ENCODE assay signal across 21 cellular contexts in genomic region chr2:57204364-57204763, GRCh38.
"Had no signal": no experiment of that assay in that cellular context is flagged by ENCODE, and none has a peak within 500 bp of the region (broad histone marks: within the 10 kb centered on the region; RNA-seq: fewer than 3 reads in every experiment).

No MANE protein-coding gene starts in this region.

- H3K27me3 Mint-ChIP-seq: activated B cell treated with CpG ODN at 0.5 μM for 24 hours; activated CD4-positive, alpha-beta memory T cell treated with anti-CD3 and anti-CD28 coated beads for 36 hours; activated naive CD8-positive, alpha-beta T cell treated with anti-CD3 and anti-CD28 coated beads, Interleukin-2, amount 10 ng/mL, durations not matched to agents 7 days and 5 days; natural killer cell treated with Interleukin-12 subunit alpha and Interleukin-12 subunit beta and Interleukin-15 and Interleukin-18, amount 100 ng/mL, for 72 hours; stimulated activated naive CD8-positive, alpha-beta T cell treated with anti-CD3 and anti-CD28 coated beads, Interleukin-15, amount 100 ng/mL, for 72 hours had no signal

- H3K27ac Mint-ChIP-seq: activated B cell treated with CpG ODN at 0.5 μM for 24 hours; activated CD4-positive, alpha-beta memory T cell treated with anti-CD3 and anti-CD28 coated beads for 36 hours; activated naive CD4-positive, alpha-beta T cell treated with anti-CD3 and anti-CD28 coated beads for 36 hours; activated naive CD8-positive, alpha-beta T cell treated with anti-CD3 and anti-CD28 coated beads, Interleukin-2, amount 10 ng/mL, durations not matched to agents 7 days and 5 days; activated T-cell treated with anti-CD3 and anti-CD28 coated beads, Interleukin-2, amount 50 U/mL, for 72 hours; natural killer cell treated with Interleukin-12 subunit alpha and Interleukin-12 subunit beta and Interleukin-15 and Interleukin-18, amount 100 ng/mL, for 72 hours; stimulated activated effector memory CD8-positive, alpha-beta T cell treated with anti-CD3 and anti-CD28 coated beads, Interleukin-12 subunit alpha, Interleukin-12 subunit beta, amount 100 ng/mL, for 72 hours; stimulated activated naive CD8-positive, alpha-beta T cell treated with anti-CD3 and anti-CD28 coated beads, Interleukin-15, amount 100 ng/mL, for 72 hours had no signal

- H3K4me3 Mint-ChIP-seq: activated B cell treated with CpG ODN at 0.5 μM for 24 hours; activated CD4-positive, alpha-beta memory T cell treated with anti-CD3 and anti-CD28 coated beads for 36 hours; activated naive CD4-positive, alpha-beta T cell treated with anti-CD3 and anti-CD28 coated beads for 36 hours; activated naive CD8-positive, alpha-beta T cell treated with anti-CD3 and anti-CD28 coated beads, Interleukin-2, amount 10 ng/mL, durations not matched to agents 7 days and 5 days; activated T-cell treated with anti-CD3 and anti-CD28 coated beads, Interleukin-2, amount 50 U/mL, for 72 hours; natural killer cell treated with Interleukin-12 subunit alpha and Interleukin-12 subunit beta and Interleukin-15 and Interleukin-18, amount 100 ng/mL, for 72 hours; stimulated activated effector memory CD8-positive, alpha-beta T cell treated with anti-CD3 and anti-CD28 coated beads, Interleukin-12 subunit alpha, Interleukin-12 subunit beta, amount 100 ng/mL, for 72 hours; stimulated activated naive CD8-positive, alpha-beta T cell treated with anti-CD3 and anti-CD28 coated beads, Interleukin-15, amount 100 ng/mL, for 72 hours had no signal

- H3K27ac ChIP-seq: foreskin keratinocyte, pancreas, right lobe of liver, skin epidermis, tibial artery had no signal

- DNase-seq: activated B cell treated with CpG ODN at 0.5 μM for 24 hours; activated CD4-positive, alpha-beta memory T cell treated with anti-CD3 and anti-CD28 coated beads for 36 hours; activated CD4-positive, alpha-beta T cell treated with anti-CD3 and anti-CD28 coated beads for 48 hours; activated effector memory CD4-positive, alpha-beta T cell treated with Interleukin-2 at 50 U/mL for 16 hours; activated naive CD4-positive, alpha-beta T cell treated with anti-CD3 and anti-CD28 coated beads for 36 hours; activated naive CD8-positive, alpha-beta T cell treated with anti-CD3 and anti-CD28 coated beads, Interleukin-2, amount 10 ng/mL, durations not matched to agents 7 days and 5 days; activated T-cell treated with anti-CD3 and anti-CD28 coated beads, Interleukin-2, amount 50 U/mL, for 72 hours; amygdala; foreskin keratinocyte; left ventricle myocardium superior; mammary epithelial cell; midbrain; pancreas; right lobe of liver; stimulated activated CD4-positive, alpha-beta T cell treated with anti-CD3 and anti-CD28 coated beads, Interleukin-1b, Interleukin-23, amount 100 ng/mL, for 48 hours; stimulated activated naive CD8-positive, alpha-beta T cell treated with anti-CD3 and anti-CD28 coated beads, Interleukin-15, amount 100 ng/mL, for 72 hours; T1000; tibial artery had no signal

- H3K4me1 ChIP-seq: foreskin keratinocyte, pancreas, right lobe of liver, tibial artery had no signal

- H3K27me3 ChIP-seq: foreskin keratinocyte, pancreas, right lobe of liver, tibial artery had no signal

- H3K9me3 ChIP-seq: pancreas, right lobe of liver, tibial artery had no signal

- H3K36me3 Mint-ChIP-seq: activated CD4-positive, alpha-beta memory T cell treated with anti-CD3 and anti-CD28 coated beads for 36 hours; activated naive CD8-positive, alpha-beta T cell treated with anti-CD3 and anti-CD28 coated beads, Interleukin-2, amount 10 ng/mL, durations not matched to agents 7 days and 5 days; stimulated activated effector memory CD8-positive, alpha-beta T cell treated with anti-CD3 and anti-CD28 coated beads, Interleukin-12 subunit alpha, Interleukin-12 subunit beta, amount 100 ng/mL, for 72 hours had no signal

- H3K36me3 ChIP-seq: pancreas, right lobe of liver, tibial artery had no signal

- H3K4me3 ChIP-seq: pancreas, right lobe of liver, skin epidermis, tibial artery had no signal

- ATAC-seq: activated T-cell treated with anti-CD3 and anti-CD28 coated beads, Interleukin-2, amount 50 U/mL, for 72 hours; foreskin keratinocyte; left ventricle myocardium superior; natural killer cell treated with Interleukin-12 subunit alpha and Interleukin-12 subunit beta and Interleukin-15 and Interleukin-18, amount 100 ng/mL, for 72 hours; pancreas; right lobe of liver; stimulated activated effector memory CD8-positive, alpha-beta T cell treated with anti-CD3 and anti-CD28 coated beads, Interleukin-12 subunit alpha, Interleukin-12 subunit beta, amount 100 ng/mL, for 72 hours; stimulated activated naive CD8-positive, alpha-beta T cell treated with anti-CD3 and anti-CD28 coated beads, Interleukin-15, amount 100 ng/mL, for 72 hours had no signal

- H3K4me1 Mint-ChIP-seq: activated B cell treated with CpG ODN at 0.5 μM for 24 hours; activated naive CD8-positive, alpha-beta T cell treated with anti-CD3 and anti-CD28 coated beads, Interleukin-2, amount 10 ng/mL, durations not matched to agents 7 days and 5 days; stimulated activated effector memory CD8-positive, alpha-beta T cell treated with anti-CD3 and anti-CD28 coated beads, Interleukin-12 subunit alpha, Interleukin-12 subunit beta, amount 100 ng/mL, for 72 hours; stimulated activated naive CD8-positive, alpha-beta T cell treated with anti-CD3 and anti-CD28 coated beads, Interleukin-15, amount 100 ng/mL, for 72 hours had no signal
